10 cellular contexts compared by ENCODE assay signal in the genomic region with DNA sequence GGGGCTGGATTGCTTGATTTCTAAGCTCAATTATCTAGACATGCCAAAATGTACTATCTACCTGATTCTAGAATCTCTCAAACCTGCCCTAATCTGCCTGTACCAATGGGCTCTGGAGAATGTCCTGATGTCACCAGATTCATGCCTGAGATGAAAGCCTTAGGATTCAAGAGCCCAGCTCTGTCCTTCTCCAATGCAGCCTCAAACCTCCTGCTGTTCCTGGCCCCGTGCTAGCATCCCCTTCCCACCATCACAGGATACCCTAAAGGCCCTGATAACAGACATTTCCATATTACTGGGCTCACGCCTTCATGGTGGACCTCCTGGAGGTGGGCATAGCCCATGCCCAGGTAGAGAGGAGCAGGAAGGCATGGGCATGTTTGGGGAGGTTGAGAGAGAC.
DNase-seq lines count a peak whose midpoint lies in the region; ATAC-seq lines count a peak whose summit lies in the region.
"Had no signal": no experiment of that assay in that cellular context is flagged by ENCODE, and none has a peak within 500 bp of the region (broad histone marks: within the 10 kb centered on the region; RNA-seq: fewer than 3 reads in every experiment).

No MANE protein-coding gene starts in this region.

- H3K27ac ChIP-seq in BLaER1: peak overlapping the region; percentile 94

- H3K27me3 Mint-ChIP-seq in naive B cell: peaks cover 7 to 29% (median 24%) of the 10 kb centered on the region in 3 donors
- H3K27me3 Mint-ChIP-seq: brain had no signal

- H3K9me3 ChIP-seq in BLaER1: no peaks in the 10 kb centered on the region

- H3K9me3 Mint-ChIP-seq in activated naive CD4-positive, alpha-beta T cell treated with anti-CD3 and anti-CD28 coated beads, Interleukin-2, amount 50 U/mL, for 72 hours: no peaks in the 10 kb centered on the region
- peaks cover 0 to 24% (median 21%) of the 10 kb centered on the region in 7 donors for H3K9me3 Mint-ChIP-seq in naive B cell

- H3K27me3 ChIP-seq in BLaER1: no peaks in the 10 kb centered on the region

- H3K4me1 ChIP-seq in BLaER1: peaks cover 69% of the 10 kb centered on the region

- peak overlapping the region; percentile 76; the same call in 1 of the 2 replicates for H3K9ac ChIP-seq in BLaER1

- H3K36me3 Mint-ChIP-seq in activated naive CD4-positive, alpha-beta T cell treated with anti-CD3 and anti-CD28 coated beads, Interleukin-2, amount 50 U/mL, for 72 hours: no peaks in the 10 kb centered on the region
- H3K36me3 Mint-ChIP-seq in naive B cell: peaks cover 0 to 6% of the 10 kb centered on the region in 2 donors
- H3K36me3 Mint-ChIP-seq: brain had no signal

- no peaks in the 10 kb centered on the region for H4K20me1 ChIP-seq in BLaER1

- no peaks in the 10 kb centered on the region for H3K36me3 ChIP-seq in BLaER1

- ATAC-seq in HG03439 (IDR thresholded peaks at IDR 0.05; ENCODE audit: unreplicated experiment): peak; percentile 1
- ATAC-seq in activated naive CD4-positive, alpha-beta T cell treated with anti-CD3 and anti-CD28 coated beads, Interleukin-2, amount 50 U/mL, for 72 hours: no peak
- ATAC-seq in naive B cell (ENCODE audit: low read depth in 2 of 2): no peak
- ATAC-seq in HG02759 (IDR thresholded peaks at IDR 0.05; ENCODE audit: unreplicated experiment): no peak
- no peak for ATAC-seq in GM19035 (IDR thresholded peaks at IDR 0.05; ENCODE audit: unreplicated experiment)

- 0 out of 2 replicates have a peak overlapping the region, but pooled peaks have one; percentile 59 for H3K4me3 ChIP-seq in BLaER1

- peak overlapping the region; percentile 93 to 100 for H3K27ac Mint-ChIP-seq in activated naive CD4-positive, alpha-beta T cell treated with anti-CD3 and anti-CD28 coated beads, Interleukin-2, amount 50 U/mL, for 72 hours
- peak overlapping the region; percentile 89 to 97 (median 92) for H3K27ac Mint-ChIP-seq in naive B cell

- H3K4me2 ChIP-seq in BLaER1: peak overlapping the region; percentile 97

- H3K4me1 Mint-ChIP-seq in naive B cell: peaks cover 36 to 53% (median 43%) of the 10 kb centered on the region in 3 donors

- peak overlapping the region in 4 of 8 donors; percentile 12 to 68 (median 36) for H3K4me3 Mint-ChIP-seq in naive B cell
- H3K4me3 Mint-ChIP-seq: brain had no signal

- DNase-seq in activated naive CD4-positive, alpha-beta T cell treated with anti-CD3 and anti-CD28 coated beads, Interleukin-2, amount 50 U/mL, for 72 hours (ENCODE audit: low spot score in 2 of 2): no peak
- no peak for DNase-seq in naive B cell
- no peak for DNase-seq in NCI-H2196 treated with DMSO at 0.1 percent for 48 hours (lab: John Stamatoyannopoulos, UW; ENCODE audit: unreplicated experiment)
- DNase-seq in glomerular visceral epithelial cell (ENCODE audit: extremely low spot score): no peak
- DNase-seq: H7 had no signal
